Comparison of ENCODE assay signal across 1 cellular context in the genomic region with DNA sequence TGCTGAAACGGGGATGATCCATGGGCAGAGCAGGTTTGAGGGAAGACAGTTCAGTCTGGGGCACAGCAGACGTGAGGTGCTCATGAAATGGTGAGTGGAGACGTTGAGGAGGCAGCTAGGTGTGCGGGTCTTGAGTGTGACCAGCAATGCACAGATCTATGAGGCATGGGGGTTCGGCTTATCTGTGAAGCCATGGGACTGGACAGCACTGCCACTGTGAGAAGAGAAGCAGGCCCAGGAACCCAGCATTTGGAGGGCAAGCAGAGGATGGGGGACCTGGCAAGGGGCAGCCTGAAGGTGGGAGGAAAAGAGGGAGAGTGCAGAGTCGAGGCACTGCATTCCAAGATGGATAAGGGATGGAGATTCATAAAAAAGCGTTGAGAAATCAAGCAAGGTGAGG.
TF ChIP-seq lines count a peak whose summit lies in the region.

No MANE protein-coding gene starts in this region.

TF ChIP-seq in WTC11, 78 proteins besides CTCF, POLR2A, EP300 and RAD21 (continued from another document):
- TF ChIP-seq, protein P1, sequence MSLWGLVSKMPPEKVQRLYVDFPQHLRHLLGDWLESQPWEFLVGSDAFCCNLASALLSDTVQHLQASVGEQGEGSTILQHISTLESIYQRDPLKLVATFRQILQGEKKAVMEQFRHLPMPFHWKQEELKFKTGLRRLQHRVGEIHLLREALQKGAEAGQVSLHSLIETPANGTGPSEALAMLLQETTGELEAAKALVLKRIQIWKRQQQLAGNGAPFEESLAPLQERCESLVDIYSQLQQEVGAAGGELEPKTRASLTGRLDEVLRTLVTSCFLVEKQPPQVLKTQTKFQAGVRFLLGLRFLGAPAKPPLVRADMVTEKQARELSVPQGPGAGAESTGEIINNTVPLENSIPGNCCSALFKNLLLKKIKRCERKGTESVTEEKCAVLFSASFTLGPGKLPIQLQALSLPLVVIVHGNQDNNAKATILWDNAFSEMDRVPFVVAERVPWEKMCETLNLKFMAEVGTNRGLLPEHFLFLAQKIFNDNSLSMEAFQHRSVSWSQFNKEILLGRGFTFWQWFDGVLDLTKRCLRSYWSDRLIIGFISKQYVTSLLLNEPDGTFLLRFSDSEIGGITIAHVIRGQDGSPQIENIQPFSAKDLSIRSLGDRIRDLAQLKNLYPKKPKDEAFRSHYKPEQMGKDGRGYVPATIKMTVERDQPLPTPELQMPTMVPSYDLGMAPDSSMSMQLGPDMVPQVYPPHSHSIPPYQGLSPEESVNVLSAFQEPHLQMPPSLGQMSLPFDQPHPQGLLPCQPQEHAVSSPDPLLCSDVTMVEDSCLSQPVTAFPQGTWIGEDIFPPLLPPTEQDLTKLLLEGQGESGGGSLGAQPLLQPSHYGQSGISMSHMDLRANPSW (CRISPR knock-in tag; conservative IDR thresholded peaks at IDR 0.05; ENCODE audit: low read depth) = no peak
TF ChIP-seq in WTC11: peak in this region for 0.
